ENCODE assay signal across 10 cellular contexts in genomic region chr3:172065967-172066762, GRCh38. TPM values are rescaled to one million over a fixed set of nuclear protein-coding genes. Genes with fewer than 3 reads are reported as not detected.
DNase-seq lines count a peak whose midpoint lies in the region; ATAC-seq, FAIRE-seq and TF ChIP-seq lines count a peak whose summit lies in the region.
"Had no signal": no experiment of that assay in that cellular context is flagged by ENCODE, and none has a peak within 500 bp of the region (broad histone marks: within the 10 kb centered on the region; RNA-seq: fewer than 3 reads in every experiment).

No MANE protein-coding gene starts in this region.

- no peak overlapping the region for H4K5ac ChIP-seq in H9 (ENCODE audit: insufficient read length, low read depth, low read length)

- peak in 1 of 2 experiments; percentile 51; a peak in 1 of 4 replicates for TF ChIP-seq EP300 in HepG2 (IDR thresholded peaks at IDR 0.05; ENCODE audit: low read depth in 2 of 2, low read length in 2 of 2)
- TF ChIP-seq EP300 in HepG2 (CRISPR knock-in tag; IDR thresholded peaks at IDR 0.05; ENCODE audit: borderline replicate concordance) = no peak

- H2AFZ ChIP-seq in H9 (ENCODE audit: low read length) = no peak overlapping the region
- H2AFZ ChIP-seq in HepG2 (ENCODE audit: low read length) = no peak overlapping the region

- ATAC-seq in HepG2 = peak; percentile 82
- ATAC-seq in GM21360 (IDR thresholded peaks at IDR 0.05; ENCODE audit: unreplicated experiment) = no peak
- ATAC-seq in GM18873 (IDR thresholded peaks at IDR 0.05; ENCODE audit: low FRiP score, unreplicated experiment) = no peak
- no peak for ATAC-seq in HG03442 (IDR thresholded peaks at IDR 0.05; ENCODE audit: unreplicated experiment)
- ATAC-seq: gastroesophageal sphincter had no signal

- peaks cover 51 to 52% of the 10 kb centered on the region in 2 experiments for H3K4me1 Mint-ChIP-seq in H9

- no peak overlapping the region for H3K56ac ChIP-seq in H9 (ENCODE audit: insufficient read length, low read depth, low read length)

- peak overlapping the region in 1 of 2 experiments; percentile 24; a peak in 1 of 5 replicates for H3K4me3 Mint-ChIP-seq in H9

- no peak for TF ChIP-seq RAD21 in HepG2 (CRISPR knock-in tag; IDR thresholded peaks at IDR 0.05)

- no peak overlapping the region for H2BK120ac ChIP-seq in H9 (ENCODE audit: low read depth, low read length, poor library complexity, severe bottlenecking)

- H3K36me3 ChIP-seq in HepG2 (replicated peaks in 1 of 2; ENCODE audit: control insufficient read depth in 1 of 2, insufficient read depth in 2 of 2, low read length in 2 of 2) = peaks cover 7 to 64% of the 10 kb centered on the region in 2 experiments
- H3K36me3 ChIP-seq: gastroesophageal sphincter had no signal

- no peak overlapping the region for H2AK5ac ChIP-seq in H9 (ENCODE audit: insufficient read length, low read length)

- no peak overlapping the region for H2BK20ac ChIP-seq in H9 (ENCODE audit: low read depth, low read length, poor library complexity, severe bottlenecking)

- peaks cover 7% of the 10 kb centered on the region for H3K79me1 ChIP-seq in H9 (ENCODE audit: insufficient read depth, low read depth, low read length, poor library complexity, severe bottlenecking)

- no peak overlapping the region for H3K18ac ChIP-seq in H9 (ENCODE audit: insufficient read length, low read depth, low read length)

- in situ Hi-C loops in HepG2 (cut with HindIII; ENCODE audit: extremely low pct_ligation_motif_present, low pct_unique_long_range_greater_than_20kb) = no loop called here

- no peaks in the 10 kb centered on the region for H3K9me3 ChIP-seq in H9 (ENCODE audit: control insufficient read depth, low read depth, low read length)
- no peaks in the 10 kb centered on the region for H3K9me3 ChIP-seq in HepG2 (ENCODE audit: low read length)
- H3K9me3 ChIP-seq: gastroesophageal sphincter had no signal

- H3K27me3 ChIP-seq in H9 (ENCODE audit: insufficient read depth, low read length) (no peaks in the 10 kb centered on the region), HepG2 (ENCODE audit: control insufficient read depth in 1 of 2, insufficient read depth in 2 of 2, low read length in 2 of 2) (no peaks in the 10 kb centered on the region)
- H3K27me3 ChIP-seq: gastroesophageal sphincter had no signal

- H3K27ac ChIP-seq in H9 (ENCODE audit: insufficient read length, low read depth, low read length) = peak overlapping the region; percentile 26
- H3K27ac ChIP-seq in HepG2 (ENCODE audit: extremely low read length, insufficient read depth, low read length) = peak overlapping the region; percentile 69

- peaks cover 9% of the 10 kb centered on the region for H3K4me1 ChIP-seq in H9 (ENCODE audit: insufficient read depth, low read length)
- peaks cover 100% of the 10 kb centered on the region for H3K4me1 ChIP-seq in HepG2 (ENCODE audit: insufficient read depth, low read length)

- peak in 1 of 2 experiments; percentile 13; a peak in 1 of 4 replicates for TF ChIP-seq POLR2A in HepG2 (IDR thresholded peaks at IDR 0.05; ENCODE audit: insufficient read depth in 1 of 2, low read depth in 2 of 2, low read length in 2 of 2)

- POLR2A ChIA-PET in HepG2 (lab: Yijun Ruan, JAX) = interaction anchor here (0.9 to 3.0 kb wide), 10 partner anchors 9 to 228 kb away, joined by 3 to 19 read pairs (median 5); no protein-coding TSS in a partner anchor

- WGBS in H9 (ENCODE audit: extremely low coverage, insufficient read length, low lambda C conversion rate) = no CpG with 5 or more reads among the region's 7 CpGs
- 22% methylated on average over 7 of the region's 7 CpGs for WGBS in HepG2 (ENCODE audit: low lambda C conversion rate)

- peak overlapping the region; percentile 62 for H3K23ac ChIP-seq in H9 (ENCODE audit: insufficient read length, low read depth, low read length)

- H3K79me2 ChIP-seq in H9 (ENCODE audit: insufficient read depth, low read length) (peaks cover 21% of the 10 kb centered on the region; the same call in 1 of the 2 replicates), HepG2 (ENCODE audit: insufficient read depth, low read length) (peaks cover 98% of the 10 kb centered on the region)

- no peak overlapping the region for H2BK5ac ChIP-seq in H9 (ENCODE audit: insufficient read length, low read length)

- H3K9ac ChIP-seq in H9 (ENCODE audit: extremely low read depth, insufficient read length, low read length) (no peak overlapping the region), HepG2 (ENCODE audit: insufficient read depth, low read depth, low read length) (peak overlapping the region; percentile 9)

- peak; percentile 88 for FAIRE-seq in HepG2 (lab: Jason Lieb, UNC)

- no peak overlapping the region for H3K14ac ChIP-seq in H9 (ENCODE audit: insufficient read depth, low read length)

- H3K27ac Mint-ChIP-seq in H9 = peak overlapping the region; percentile 31 to 72 (median 33); a peak in 3 of 7 replicates

- TF ChIP-seq CTCF in AG10803 (conservative IDR thresholded peaks at IDR 0.05; ENCODE audit: low read length) (no peak), H9 (conservative IDR thresholded peaks at IDR 0.05) (no peak), HepG2 (CRISPR knock-in tag; IDR thresholded peaks at IDR 0.05) (no peak)

- no peak overlapping the region for H2BK12ac ChIP-seq in H9 (ENCODE audit: insufficient read length, low read depth, low read length)

- no peak overlapping the region for H4K91ac ChIP-seq in H9 (ENCODE audit: insufficient read length, low read depth, low read length)

- CTCF ChIA-PET in HepG2 (lab: Yijun Ruan, JAX; ENCODE audit: low intra/inter-chr PET ratio, low total read pairs) = no interaction called here

- peak overlapping the region; percentile 8 for H3K4me2 ChIP-seq in H9 (ENCODE audit: insufficient read depth, insufficient read length, low read length)
- peak overlapping the region; percentile 57 for H3K4me2 ChIP-seq in HepG2 (ENCODE audit: low read depth, low read length)

- no peak overlapping the region for H3K4ac ChIP-seq in H9 (ENCODE audit: low read depth, low read length)

- intact Hi-C loops in HepG2 (cut with micrococcal nuclease; ENCODE audit: unreplicated experiment) = loop anchor here (2.0 kb wide), 1 partner anchor 37 kb away; no protein-coding TSS in a partner anchor

- BruUV-seq in HepG2 (replicated peaks; lab: Mats Ljungman, UMichigan) = no TSS peak

- no peaks in the 10 kb centered on the region; a peak in 1 of 5 replicates for H3K9me3 Mint-ChIP-seq in H9

- H4K20me1 ChIP-seq in H9 (ENCODE audit: control insufficient read depth, insufficient read depth, insufficient read length) (peaks cover 2% of the 10 kb centered on the region), HepG2 (ENCODE audit: insufficient read depth, low read length) (peaks cover 94% of the 10 kb centered on the region)

- H3K36me3 Mint-ChIP-seq in H9 (ENCODE audit: insufficient read depth in 1 of 3, low read depth in 3 of 3) = peaks cover 10 to 14% (median 13%) of the 10 kb centered on the region in 3 experiments

- H3K23me2 ChIP-seq in H9 (ENCODE audit: insufficient read length, low read depth, low read length, poor library complexity, severe bottlenecking) = no peaks in the 10 kb centered on the region

- no peak overlapping the region for H3T11ph ChIP-seq in H9 (ENCODE audit: low read length)

- 0 out of 2 replicates have a peak overlapping the region, but pooled peaks have one; percentile 93 for H2BK15ac ChIP-seq in H9 (ENCODE audit: low read depth, low read length)

- H3K27me3 Mint-ChIP-seq in H9 (ENCODE audit: low read depth) = no peaks in the 10 kb centered on the region

- no peak overlapping the region for H3K4me3 ChIP-seq in AG10803 (ENCODE audit: low read length)
- no peak overlapping the region for H3K4me3 ChIP-seq in HepG2 (replicated peaks in 1 of 3; ENCODE audit: insufficient read depth in 1 of 3, low read depth in 2 of 3, low read length in 3 of 3)
- H3K4me3 ChIP-seq: gastroesophageal sphincter had no signal

- no peak overlapping the region for H4K8ac ChIP-seq in H9 (replicated peaks; ENCODE audit: insufficient read length, low read depth, low read length)

- DNase-seq in AG10803 (ENCODE audit: low read depth) (peak; percentile 65), H9 (no peak), amniotic epithelial cell (ENCODE audit: low read depth) (peak; percentile 79), HepG2 (ENCODE audit: low spot score) (peak; percentile 81), activated gamma-delta T cell treated with Interleukin-2 at 50 U/mL for 16 hours (no peak)
- DNase-seq: stimulated activated CD4-positive, alpha-beta T cell treated with anti-CD3 and anti-CD28 coated beads, Interleukin-4, amount 100 ng/mL, for 4 hours had no signal

TF ChIP-seq in HepG2, 621 proteins besides CTCF, POLR2A, EP300 and RAD21 (continues in another document):
- TF ChIP-seq HNF4A (CRISPR knock-in tag; IDR thresholded peaks at IDR 0.05) (0 out of 2 replicates have a peak, but pooled peaks have one; percentile 23), ZNF629 (CRISPR knock-in tag; conservative IDR thresholded peaks at IDR 0.05) (peak; percentile 92), POGZ (CRISPR knock-in tag; IDR thresholded peaks at IDR 0.05) (peak; percentile 76)

RNA-seq across cellular contexts. Expression of gene FNDC3B, which starts 26.8 kb away (rescaled TPM):
- total RNA-seq in H9 (2021) (42.3 and 43.8 TPM in 2 replicates), HepG2 (2016; rRNA removed; fragmentation: Illumina TruSeq; extraction: Trizol) (103 and 110 TPM in 2 replicates)
- total RNA-seq in HepG2 (2016; cell fraction: cytosol; rRNA removed; fragmentation: Illumina TruSeq; extraction: Trizol; ENCODE audit: low read depth) = 133 and 147 TPM in 2 replicates
- 93.9 TPM in 2 replicates for total RNA-seq in HepG2 (2016; cell fraction: insoluble cytoplasmic fraction; rRNA removed; fragmentation: Illumina TruSeq; extraction: Trizol)
- total RNA-seq in HepG2 (2016; cell fraction: membrane; rRNA removed; fragmentation: Illumina TruSeq; extraction: Trizol) = 73.4 and 76.7 TPM in 2 replicates
- total RNA-seq in HepG2 (2016; cell fraction: nucleus; rRNA removed; fragmentation: Illumina TruSeq; extraction: Trizol) = 222 and 239 TPM in 2 replicates
- polyA plus RNA-seq in HepG2 (2011; rRNA removed) = 74.8 and 82.8 TPM in 2 replicates
- polyA plus RNA-seq in HepG2 (2011; cell fraction: cytosol; rRNA removed) = 26.6 and 44.0 TPM in 2 replicates
- 159 and 177 TPM in 2 replicates for polyA plus RNA-seq in HepG2 (2011; cell fraction: nucleus; rRNA removed)
- polyA plus RNA-seq in HepG2 (2012) = 100 and 116 TPM in 2 replicates
- 18.9 and 23.3 TPM in 2 replicates for polyA plus RNA-seq in HepG2 (2016; cell fraction: cytosol; fragmentation: Illumina TruSeq; extraction: Trizol; ENCODE audit: low read depth)
- polyA plus RNA-seq in HepG2 (2016; cell fraction: insoluble cytoplasmic fraction; fragmentation: Illumina TruSeq; extraction: Trizol; ENCODE audit: low read depth) = 71.0 and 74.2 TPM in 2 replicates
- 23.8 and 25.2 TPM in 2 replicates for polyA plus RNA-seq in HepG2 (2016; cell fraction: membrane; fragmentation: Illumina TruSeq; extraction: Trizol; ENCODE audit: low read depth)
- 67.2 and 72.5 TPM in 2 replicates for polyA plus RNA-seq in HepG2 (2016; cell fraction: nucleus; fragmentation: Illumina TruSeq; extraction: Trizol; ENCODE audit: insufficient read depth, low read depth)
- 83.1 and 705 TPM in 2 replicates for polyA minus RNA-seq in HepG2 (2011; rRNA and poly(A)+ RNA removed; ENCODE audit: low replicate concordance)
- 129 and 146 TPM in 2 replicates for polyA minus RNA-seq in HepG2 (2011; cell fraction: cytosol; rRNA and poly(A)+ RNA removed)
- polyA minus RNA-seq in HepG2 (2011; cell fraction: nucleus; rRNA and poly(A)+ RNA removed) = 1,231 and 1,245 TPM in 2 replicates

Comparison
In these comparisons a context has a peak if more than half of its experiments do, and no peak if none do; other contexts are left out.
1. DNase-seq: peak in AG10803 (single experiment), amniotic epithelial cell (single experiment) and HepG2 (single experiment); none in H9 (single experiment) and activated gamma-delta T cell treated with Interleukin-2 at 50 U/mL for 16 hours (single experiment).